1 cellular context compared by ENCODE assay signal in genomic region chr9:99221266-99221622, GRCh38.
TF ChIP-seq lines count a peak whose summit lies in the region.

No MANE protein-coding gene starts in this region.

TF ChIP-seq in K562, 482 proteins besides CTCF, POLR2A, EP300 and RAD21 (continues in another document):
- TF ChIP-seq FOXP4 (CRISPR knock-in tag; IDR thresholded peaks at IDR 0.05; ENCODE audit: borderline replicate concordance) (no peak), MCM5 (IDR thresholded peaks at IDR 0.05; ENCODE audit: low read depth) (no peak), ZC3H11A (IDR thresholded peaks at IDR 0.05; ENCODE audit: low read depth, low read length) (no peak), ZBTB34 (CRISPR knock-in tag; IDR thresholded peaks at IDR 0.05) (no peak), KAT7 (CRISPR knock-in tag; IDR thresholded peaks at IDR 0.05; ENCODE audit: borderline replicate concordance) (peak; percentile 59; the same call in 1 of the 2 replicates), RNF2 (IDR thresholded peaks at IDR 0.05) (peak; percentile 17; the same call in 1 of the 2 replicates), SOX6 (IDR thresholded peaks at IDR 0.05) (no peak), BRCA1 (IDR thresholded peaks at IDR 0.05) (no peak), BRCA1 (CRISPR knock-in tag; IDR thresholded peaks at IDR 0.05) (no peak), ZNF79 (CRISPR knock-in tag; IDR thresholded peaks at IDR 0.05; ENCODE audit: low read depth) (no peak), ZFP30 (CRISPR knock-in tag; IDR thresholded peaks at IDR 0.05; ENCODE audit: borderline replicate concordance) (no peak), IRF1 (CRISPR knock-in tag; IDR thresholded peaks at IDR 0.05; ENCODE audit: borderline replicate concordance) (no peak), ZNF282 (CRISPR knock-in tag; IDR thresholded peaks at IDR 0.05) (0 out of 2 replicates have a peak, but pooled peaks have one; percentile 16), E2F6 (IDR thresholded peaks at IDR 0.05; ENCODE audit: borderline replicate concordance in 1 of 2, extremely low read depth in 1 of 2, insufficient read depth in 1 of 2, insufficient read length in 1 of 2, low read depth in 1 of 2, low read length in 1 of 2, poor library complexity in 1 of 2, severe bottlenecking in 1 of 2) (peak in 1 of 2 experiments; percentile 30), SMAD2 (IDR thresholded peaks at IDR 0.05; ENCODE audit: low read depth, low read length) (no peak), BRD4 (IDR thresholded peaks at IDR 0.05) (peak; percentile 72; the same call in 1 of the 2 replicates), DIDO1 (tag; IDR thresholded peaks at IDR 0.05; ENCODE audit: low read depth) (no peak), ZNF764 (CRISPR knock-in tag; IDR thresholded peaks at IDR 0.05; ENCODE audit: low read depth) (no peak), ZNF263 (CRISPR knock-in tag; IDR thresholded peaks at IDR 0.05; ENCODE audit: borderline replicate concordance) (0 out of 2 replicates have a peak, but pooled peaks have one; percentile 44), ZMIZ1 (IDR thresholded peaks at IDR 0.05; ENCODE audit: low read depth in 2 of 2, low read length in 2 of 2) (no peak), CREB1 (IDR thresholded peaks at IDR 0.05) (peak; percentile 84), CREB1 (CRISPR knock-in tag; IDR thresholded peaks at IDR 0.05) (peak; percentile 70; the same call in 1 of the 2 replicates), CHD1 (IDR thresholded peaks at IDR 0.05; ENCODE audit: low read length) (peak; percentile 88), TCF7L2 (IDR thresholded peaks at IDR 0.05; ENCODE audit: low read depth, low read length) (no peak), ZNF57 (CRISPR knock-in tag; IDR thresholded peaks at IDR 0.05) (no peak), MGA (IDR thresholded peaks at IDR 0.05) (peak; percentile 76; the same call in 1 of the 2 replicates), GABPB1 (CRISPR knock-in tag; IDR thresholded peaks at IDR 0.05) (no peak; the same call in 1 of the 2 replicates), SIN3A (IDR thresholded peaks at IDR 0.05; ENCODE audit: borderline replicate concordance in 2 of 2, control insufficient read depth in 1 of 2, low read depth in 2 of 2, low read length in 2 of 2) (peak in 1 of 2 experiments; percentile 75; a peak in 1 of 4 replicates), ZNF133 (CRISPR knock-in tag; IDR thresholded peaks at IDR 0.05) (no peak), ZNF740 (CRISPR knock-in tag; IDR thresholded peaks at IDR 0.05) (peak; percentile 55; the same call in 1 of the 2 replicates), ZNF740 (tag; IDR thresholded peaks at IDR 0.05) (no peak), SMARCB1 (IDR thresholded peaks at IDR 0.05; ENCODE audit: insufficient read length, low read depth) (no peak), CEBPB (tag; IDR thresholded peaks at IDR 0.05) (no peak), CREM (IDR thresholded peaks at IDR 0.05; ENCODE audit: low read depth) (peak; percentile 89), HES1 (IDR thresholded peaks at IDR 0.05; ENCODE audit: low read depth) (no peak), RHOXF2B (CRISPR knock-in tag; conservative IDR thresholded peaks at IDR 0.05) (no peak)
